Comparison of ENCODE assay signal across 26 cellular contexts in the genomic region with DNA sequence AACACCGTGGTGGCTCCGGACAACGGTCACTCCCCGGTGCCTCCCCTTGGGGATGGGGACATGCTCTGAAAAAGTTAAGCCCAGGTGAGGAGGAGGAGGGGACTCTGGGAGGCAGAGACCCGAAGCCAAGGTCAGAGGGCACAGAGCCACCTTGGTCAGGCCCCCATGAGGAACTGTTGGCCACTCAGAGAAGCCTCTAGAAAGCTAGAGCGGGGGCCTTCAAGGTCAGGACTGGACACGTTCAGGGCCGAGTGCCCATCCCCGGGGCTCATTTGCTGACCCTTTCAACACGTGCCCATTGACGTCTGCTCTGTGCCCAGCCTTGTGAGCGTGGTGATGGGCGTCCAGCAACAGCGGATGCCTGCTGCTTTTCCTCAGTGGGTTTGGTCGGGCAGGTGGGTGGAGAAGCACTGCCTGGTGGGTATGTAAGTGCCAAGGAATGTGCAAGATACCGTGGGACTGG. TPM values are rescaled to one million over a fixed set of nuclear protein-coding genes. Genes with fewer than 3 reads are reported as not detected.
"Had no signal": no experiment of that assay in that cellular context is flagged by ENCODE, and none has a peak within 500 bp of the region (broad histone marks: within the 10 kb centered on the region; RNA-seq: fewer than 3 reads in every experiment).

No MANE protein-coding gene starts in this region.

- H3K4me1 ChIP-seq: SJSA1 had no signal

- H3K27ac Mint-ChIP-seq: activated CD4-positive, alpha-beta T cell treated with anti-CD3 and anti-CD28 coated beads for 36 hours; activated naive CD4-positive, alpha-beta T cell treated with anti-CD3 and anti-CD28 coated beads, Interleukin-2, amount 10 ng/mL, durations not matched to agents 7 days and 5 days; activated naive CD8-positive, alpha-beta T cell; WTC11 had no signal

- H3K27me3 Mint-ChIP-seq: activated CD4-positive, alpha-beta T cell treated with anti-CD3 and anti-CD28 coated beads for 36 hours; activated naive CD8-positive, alpha-beta T cell had no signal

- H3K9me3 ChIP-seq: MG63, SJSA1, SK-N-SH had no signal

- H3K4me1 Mint-ChIP-seq: WTC11 had no signal

- H3K27ac ChIP-seq: brain microvascular endothelial cell, SJSA1 had no signal

- H3K4me3 Mint-ChIP-seq: activated CD4-positive, alpha-beta T cell treated with anti-CD3 and anti-CD28 coated beads for 36 hours; activated naive CD4-positive, alpha-beta T cell treated with anti-CD3 and anti-CD28 coated beads, Interleukin-2, amount 10 ng/mL, durations not matched to agents 7 days and 5 days; activated naive CD8-positive, alpha-beta T cell; activated T-cell treated with anti-CD3 and anti-CD28 coated beads, Interleukin-2, amount 50 U/mL, for 4 hours; T-helper 1 cell treated with Interleukin-12 subunit alpha and Interleukin-12 subunit beta and Interleukin-4 antibody, amounts not matched to agents 30 μg/mL and 1 μg/mL, for 36 hours; T-helper 2 cell treated with Interferon-gamma antibody and Interleukin-4, amounts not matched to agents 5 μg/mL and 100 μg/mL, for 36 hours; WTC11 had no signal

- DNase-seq: activated CD4-positive, alpha-beta T cell treated with anti-CD3 and anti-CD28 coated beads for 36 hours; activated CD4-positive, alpha-beta T cell treated with anti-CD3 and anti-CD28 coated beads, Interleukin-2, amount 50 U/mL, for 4 hours; activated effector memory CD4-positive, alpha-beta T cell treated with Interleukin-2 at 50 U/mL for 16 hours; activated naive CD4-positive, alpha-beta T cell treated with anti-CD3 and anti-CD28 coated beads, Interleukin-2, amount 10 ng/mL, durations not matched to agents 7 days and 5 days; activated T-cell treated with anti-CD3 and anti-CD28 coated beads, Interleukin-2, amount 50 U/mL, for 4 hours; amniotic stem cell; brain microvascular endothelial cell; central memory CD4-positive, alpha-beta T cell; Kasumi-1; KG1; MG63; NCI-H1092; NCI-H1436 treated with DMSO at 0.1 percent for 48 hours; NCI-H1694 treated with DMSO at 0.1 percent for 48 hours; NCI-H2029; NCI-H345; NCI-H524 treated with DMSO at 0.1 percent for 48 hours; SHP77 treated with DMSO at 0.1 percent for 48 hours; SK-N-SH had no signal

- ATAC-seq: activated CD4-positive, alpha-beta T cell treated with anti-CD3 and anti-CD28 coated beads for 36 hours; activated CD4-positive, CD25-positive, alpha-beta regulatory T cell treated with anti-CD3 and anti-CD28 coated beads, Interleukin-2, amount 50 U/mL, for 24 hours; activated T-cell treated with anti-CD3 and anti-CD28 coated beads, Interleukin-2, amount 50 U/mL, for 4 hours; WTC11 had no signal

- H3K27me3 ChIP-seq: brain microvascular endothelial cell, MG63, SJSA1 had no signal

- H3K4me3 ChIP-seq: MG63, SJSA1 had no signal

RNA-seq across cellular contexts. Expression of a gene that starts 38.2 kb away (rescaled TPM):
- polyA plus RNA-seq: aorta had no signal
